ENCODE assay signal across 10 cellular contexts in genomic region chr9:133428579-133429215, GRCh38. TPM values are rescaled to one million over a fixed set of nuclear protein-coding genes. Genes with fewer than 3 reads are reported as not detected.
DNase-seq lines count a peak whose midpoint lies in the region; ATAC-seq and TF ChIP-seq lines count a peak whose summit lies in the region.
"Had no signal": no experiment of that assay in that cellular context is flagged by ENCODE, and none has a peak within 500 bp of the region (broad histone marks: within the 10 kb centered on the region; RNA-seq: fewer than 3 reads in every experiment).

No MANE protein-coding gene starts in this region.

- peaks cover 4 to 15% (median 15%) of the 10 kb centered on the region in 4 donors for H3K4me1 ChIP-seq in transverse colon

- TF ChIP-seq EP300 in transverse colon (IDR thresholded peaks at IDR 0.05; ENCODE audit: low read depth): no peak

- ATAC-seq in activated T-cell treated with anti-CD3 and anti-CD28 coated beads, Interleukin-2, amount 50 U/mL, for 72 hours (replicated peaks in 1 of 2): peak; percentile 52 to 63
- ATAC-seq in GM19455 (IDR thresholded peaks at IDR 0.05; ENCODE audit: unreplicated experiment): no peak
- ATAC-seq in HG02938 (IDR thresholded peaks at IDR 0.05; ENCODE audit: unreplicated experiment): no peak

- no peaks in the 10 kb centered on the region for H3K4me1 Mint-ChIP-seq in activated T-cell treated with anti-CD3 and anti-CD28 coated beads, Interleukin-2, amount 50 U/mL, for 72 hours (ENCODE audit: low read depth)
- H3K4me1 Mint-ChIP-seq: brain had no signal

- DNase-seq in activated T-cell treated with anti-CD3 and anti-CD28 coated beads, Interleukin-2, amount 50 U/mL, for 72 hours: no peak
- no peak for DNase-seq in activated T-cell treated with anti-CD3 and anti-CD28 coated beads, Interleukin-2, amount 50 U/mL, for 48 hours
- DNase-seq in WERI-Rb-1 (peak; percentile 50), iPS-NIHi11 (ENCODE audit: low spot score) (peak; percentile 93), transverse colon (peak; percentile 31), brain microvascular endothelial cell (no peak)

- WGBS in transverse colon (ENCODE audit: low coverage in 1 of 2), 2 donors: 2 to 3% methylated on average over 9 to 58 of the region's 69 CpGs

- TF ChIP-seq CTCF in WERI-Rb-1 (IDR thresholded peaks at IDR 0.05; ENCODE audit: low read depth, low read length): 0 out of 2 replicates have a peak, but pooled peaks have one; percentile 10
- no peak for TF ChIP-seq CTCF in transverse colon (IDR thresholded peaks at IDR 0.05)
- no peak for TF ChIP-seq CTCF in brain microvascular endothelial cell (IDR thresholded peaks at IDR 0.05; ENCODE audit: low read depth, low read length, missing control alignments)

- H3K36me3 Mint-ChIP-seq in activated T-cell treated with anti-CD3 and anti-CD28 coated beads, Interleukin-2, amount 50 U/mL, for 72 hours (ENCODE audit: insufficient read depth in 2 of 2): no peaks in the 10 kb centered on the region

- TF ChIP-seq POLR2A in transverse colon (IDR thresholded peaks at IDR 0.05): no peak

- intact Hi-C loops in transverse colon (cut with DNase I; ENCODE audit: low total_unique reads): no loop called here

- no peaks in the 10 kb centered on the region for H3K9me3 Mint-ChIP-seq in activated T-cell treated with anti-CD3 and anti-CD28 coated beads, Interleukin-2, amount 50 U/mL, for 72 hours

- H3K9me3 ChIP-seq in WERI-Rb-1 (ENCODE audit: severe bottlenecking) (no peaks in the 10 kb centered on the region), transverse colon (no peaks in the 10 kb centered on the region)
- H3K9me3 ChIP-seq: neutrophil had no signal

- no peaks in the 10 kb centered on the region for H3K36me3 ChIP-seq in WERI-Rb-1
- no peaks in the 10 kb centered on the region for H3K36me3 ChIP-seq in transverse colon
- no peaks in the 10 kb centered on the region for H3K36me3 ChIP-seq in brain microvascular endothelial cell (replicated peaks)
- H3K36me3 ChIP-seq: neutrophil had no signal

- no peaks in the 10 kb centered on the region for H3K27me3 ChIP-seq in WERI-Rb-1 (ENCODE audit: insufficient read depth, low read depth, severe bottlenecking)
- peaks cover 28% of the 10 kb centered on the region for H3K27me3 ChIP-seq in transverse colon
- peaks cover 11% of the 10 kb centered on the region for H3K27me3 ChIP-seq in brain microvascular endothelial cell (replicated peaks)

- in situ Hi-C loops in transverse colon (cut with MboI; ENCODE audit: low pct_ligation_motif_present in 1 of 4, low pct_unique_long_range_greater_than_20kb in 1 of 4, low sequenced_read_pairs in 3 of 4): no loop called here
- in situ Hi-C loops in brain microvascular endothelial cell (cut with HindIII; ENCODE audit: low pct_ligation_motif_present, low sequenced_read_pairs): no loop called here

- no peak overlapping the region for H3K27ac ChIP-seq in WERI-Rb-1
- no peak overlapping the region for H3K27ac ChIP-seq in transverse colon
- H3K27ac ChIP-seq in brain microvascular endothelial cell: no peak overlapping the region
- H3K27ac ChIP-seq: neutrophil had no signal

- H3K4me3 Mint-ChIP-seq in activated T-cell treated with anti-CD3 and anti-CD28 coated beads, Interleukin-2, amount 50 U/mL, for 72 hours: peak overlapping the region; percentile 39 to 54

- no peak overlapping the region for H3K27ac Mint-ChIP-seq in activated T-cell treated with anti-CD3 and anti-CD28 coated beads, Interleukin-2, amount 50 U/mL, for 72 hours
- H3K27ac Mint-ChIP-seq: brain had no signal

- peaks cover 31% of the 10 kb centered on the region for H3K27me3 Mint-ChIP-seq in activated T-cell treated with anti-CD3 and anti-CD28 coated beads, Interleukin-2, amount 50 U/mL, for 72 hours (ENCODE audit: low read depth)

- H3K4me3 ChIP-seq in WERI-Rb-1 (ENCODE audit: low read depth, low read length) (no peak overlapping the region), transverse colon (peak overlapping the region in 3 of 4 donors; percentile 20 to 44 (median 34)), brain microvascular endothelial cell (ENCODE audit: low read depth, low read length) (no peak overlapping the region)

RNA-seq across cellular contexts. Expression of gene ADAMTS13, which starts 6.5 kb away (rescaled TPM):
- total RNA-seq in activated T-cell treated with anti-CD3 and anti-CD28 coated beads, Interleukin-2, amount 50 U/mL, for 72 hours: 1 to 10 TPM; 3.9 to 4.7 TPM
- total RNA-seq in transverse colon: 10 to 100 TPM in 2 of 4 donors, 1 to 10 TPM in 2; 2.6 to 12.7 (median 7.2) TPM

RNA-seq across cellular contexts. Expression of gene REXO4, which starts 10.9 kb away (rescaled TPM):
- total RNA-seq in activated T-cell treated with anti-CD3 and anti-CD28 coated beads, Interleukin-2, amount 50 U/mL, for 72 hours: 10 to 100 TPM; 22.9 to 25.0 TPM
- 10 to 100 TPM; 12.1 to 21.9 (median 16.0) TPM for total RNA-seq in transverse colon

RNA-seq across cellular contexts. Expression of gene CACFD1, which starts 31.1 kb away (rescaled TPM):
- 1 to 10 TPM; 1.3 to 2.8 TPM for total RNA-seq in activated T-cell treated with anti-CD3 and anti-CD28 coated beads, Interleukin-2, amount 50 U/mL, for 72 hours
- 100 to 1,000 TPM in 1 of 4 donors, 10 to 100 TPM in 3; 44.6 to 153 (median 80.0) TPM for total RNA-seq in transverse colon

RNA-seq across cellular contexts. Expression of gene SLC2A6, which starts 50.2 kb away (rescaled TPM):
- total RNA-seq in activated T-cell treated with anti-CD3 and anti-CD28 coated beads, Interleukin-2, amount 50 U/mL, for 72 hours: 1 to 10 TPM; 2.0 to 2.6 TPM
- 10 to 100 TPM in 1 of 4 donors, 1 to 10 TPM in 2, under 1 TPM in 1; 0.96 to 20.1 (median 3.4) TPM for total RNA-seq in transverse colon

RNA-seq across cellular contexts. Expression of gene STKLD1, which starts 52.5 kb away (rescaled TPM):
- total RNA-seq in activated T-cell treated with anti-CD3 and anti-CD28 coated beads, Interleukin-2, amount 50 U/mL, for 72 hours: 1 to 10 TPM in 1 of 2 donors, under 1 TPM in 1; 0.88 to 1.3 TPM
- total RNA-seq in transverse colon: 1 to 10 TPM in 1 of 4 donors, under 1 TPM in 1, not detected in 2; 0.68 to 1.5 TPM

Comparison
In these comparisons a context has a peak if more than half of its experiments do, and no peak if none do; other contexts are left out.
1. ATAC-seq: peak in activated T-cell treated with anti-CD3 and anti-CD28 coated beads, Interleukin-2, amount 50 U/mL, for 72 hours (2 of 2); none in GM19455 (single experiment) and HG02938 (single experiment).
2. DNase-seq: peak in WERI-Rb-1 (single experiment), iPS-NIHi11 (single experiment) and transverse colon (single experiment); none in activated T-cell treated with anti-CD3 and anti-CD28 coated beads, Interleukin-2, amount 50 U/mL, for 72 hours (0 of 2), activated T-cell treated with anti-CD3 and anti-CD28 coated beads, Interleukin-2, amount 50 U/mL, for 48 hours (0 of 2) and brain microvascular endothelial cell (single experiment).
3. H3K4me3 ChIP-seq: peak in transverse colon (3 of 4); none in WERI-Rb-1 (single experiment) and brain microvascular endothelial cell (single experiment).
4. RNA of gene CACFD1, which starts 31.1 kb away (total RNA-seq): 44.6 to 153 TPM in transverse colon; 1.3 to 2.8 TPM in activated T-cell treated with anti-CD3 and anti-CD28 coated beads, Interleukin-2, amount 50 U/mL, for 72 hours; every median in the first group is over 10 times any median in the second.